In genomic region chr12:117093918-117094630, GRCh38 we compare ENCODE assay signal across 24 cellular contexts. TPM values are rescaled to one million over a fixed set of nuclear protein-coding genes. Genes with fewer than 3 reads are reported as not detected.
A peak's percentile ranks its signal among the peaks of the same experiment; 100 is the strongest.
DNase-seq lines count a peak whose midpoint lies in the region; ATAC-seq and TF ChIP-seq lines count a peak whose summit lies in the region.
"Had no signal": no experiment of that assay in that cellular context is flagged by ENCODE, and none has a peak within 500 bp of the region (broad histone marks: within the 10 kb centered on the region; RNA-seq: fewer than 3 reads in every experiment).

No MANE protein-coding gene starts in this region.

- H3K4me3 Mint-ChIP-seq in activated naive CD8-positive, alpha-beta T cell treated with anti-CD3 and anti-CD28 coated beads for 36 hours = peak overlapping the region; percentile 32
- no peak overlapping the region for H3K4me3 Mint-ChIP-seq in activated naive CD8-positive, alpha-beta T cell treated with anti-CD3 and anti-CD28 coated beads, Interleukin-2, amount 50 U/mL, for 24 hours
- no peak overlapping the region for H3K4me3 Mint-ChIP-seq in progenitor cell of endocrine pancreas (ENCODE audit: low read depth)
- no peak overlapping the region for H3K4me3 Mint-ChIP-seq in nephron progenitor cell
- H3K4me3 Mint-ChIP-seq: activated CD4-positive, alpha-beta T cell treated with anti-CD3 and anti-CD28 coated beads, Interleukin-2, amount 10 ng/mL, durations not matched to agents 24 days and 14 days; activated CD8-positive, alpha-beta memory T cell treated with anti-CD3 and anti-CD28 coated beads, Interleukin-2, amount 10 ng/mL, durations not matched to agents 7 days and 5 days; B cell; neural crest cell; stimulated activated naive CD8-positive, alpha-beta T cell treated with anti-CD3 and anti-CD28 coated beads, Interleukin-15, Interleukin-2, amounts not matched to agents 100 ng/mL and 50 ng/mL, for 24 hours had no signal

- H3K27me3 Mint-ChIP-seq in activated naive CD8-positive, alpha-beta T cell treated with anti-CD3 and anti-CD28 coated beads for 36 hours = peaks cover 15% of the 10 kb centered on the region
- peaks cover 17% of the 10 kb centered on the region for H3K27me3 Mint-ChIP-seq in activated naive CD8-positive, alpha-beta T cell treated with anti-CD3 and anti-CD28 coated beads, Interleukin-2, amount 50 U/mL, for 24 hours
- peaks cover 39% of the 10 kb centered on the region for H3K27me3 Mint-ChIP-seq in progenitor cell of endocrine pancreas
- peaks cover 65% of the 10 kb centered on the region for H3K27me3 Mint-ChIP-seq in nephron progenitor cell (ENCODE audit: low read depth, poor library complexity)
- H3K27me3 Mint-ChIP-seq: activated CD8-positive, alpha-beta memory T cell treated with anti-CD3 and anti-CD28 coated beads, Interleukin-2, amount 10 ng/mL, durations not matched to agents 7 days and 5 days had no signal

- peaks cover 10% of the 10 kb centered on the region for H3K36me3 Mint-ChIP-seq in activated naive CD8-positive, alpha-beta T cell treated with anti-CD3 and anti-CD28 coated beads for 36 hours
- peaks cover 8% of the 10 kb centered on the region for H3K36me3 Mint-ChIP-seq in activated naive CD8-positive, alpha-beta T cell treated with anti-CD3 and anti-CD28 coated beads, Interleukin-2, amount 50 U/mL, for 24 hours (ENCODE audit: low read depth)
- H3K36me3 Mint-ChIP-seq in progenitor cell of endocrine pancreas (ENCODE audit: insufficient read depth) = no peaks in the 10 kb centered on the region
- H3K36me3 Mint-ChIP-seq in nephron progenitor cell (ENCODE audit: low read depth) = peaks cover 7% of the 10 kb centered on the region

- ATAC-seq in activated naive CD8-positive, alpha-beta T cell treated with anti-CD3 and anti-CD28 coated beads, Interleukin-2, amount 50 U/mL, for 24 hours = no peak
- peak; percentile 42 for ATAC-seq in left ventricle myocardium superior
- ATAC-seq: activated CD8-positive, alpha-beta memory T cell treated with anti-CD3 and anti-CD28 coated beads, Interleukin-2, amount 10 ng/mL, durations not matched to agents 7 days and 5 days; mucosa of descending colon had no signal

- no peaks in the 10 kb centered on the region for H3K9me3 ChIP-seq in thyroid gland

- H3K4me3 ChIP-seq in thyroid gland (replicated peaks in 1 of 3) = no peak overlapping the region
- H3K4me3 ChIP-seq: hepatocyte, mucosa of descending colon, upper lobe of left lung had no signal

- DNase-seq in activated naive CD8-positive, alpha-beta T cell treated with anti-CD3 and anti-CD28 coated beads for 36 hours = no peak
- no peak for DNase-seq in activated naive CD8-positive, alpha-beta T cell treated with anti-CD3 and anti-CD28 coated beads, Interleukin-2, amount 50 U/mL, for 24 hours
- DNase-seq in NCI-H345 treated with DMSO at 0.1 percent for 48 hours (lab: John Stamatoyannopoulos, UW; ENCODE audit: unreplicated experiment) (peak; percentile 90), left ventricle myocardium superior (no peak), thyroid gland (peak; percentile 68 to 71), HCEC 1CT (no peak), progenitor cell of endocrine pancreas (ENCODE audit: low spot score, unreplicated experiment) (no peak), nephron progenitor cell (no peak)
- DNase-seq: activated CD4-positive, alpha-beta T cell treated with anti-CD3 and anti-CD28 coated beads, Interleukin-2, amount 10 ng/mL, durations not matched to agents 24 days and 14 days; activated CD8-positive, alpha-beta memory T cell treated with anti-CD3 and anti-CD28 coated beads, Interleukin-2, amount 10 ng/mL, durations not matched to agents 7 days and 5 days; activated naive CD4-positive, alpha-beta T cell treated with anti-CD3 and anti-CD28 coated beads, Interleukin-2, amount 50 U/mL, for 16 hours; DND-41; effector CD4-positive, alpha-beta T cell; foreskin fibroblast; mucosa of descending colon; NCI-H1092 treated with DMSO at 0.1 percent for 48 hours; NCI-H446 treated with DMSO at 0.1 percent for 48 hours; stimulated activated CD4-positive, alpha-beta T cell treated with anti-CD3 and anti-CD28 coated beads, Interleukin-4, amount 100 ng/mL, for 4 hours; T-helper 2 cell; upper lobe of left lung had no signal

- TF ChIP-seq CTCF in thyroid gland (IDR thresholded peaks at IDR 0.05) = no peak
- TF ChIP-seq CTCF in progenitor cell of endocrine pancreas (IDR thresholded peaks at IDR 0.05; ENCODE audit: unreplicated experiment) = no peak
- no peak for TF ChIP-seq CTCF in nephron progenitor cell (IDR thresholded peaks at IDR 0.05)

- peaks cover 22 to 42% of the 10 kb centered on the region in 2 donors for H3K4me1 ChIP-seq in thyroid gland

- intact Hi-C loops in left ventricle myocardium superior (cut with micrococcal nuclease) = no loop called here
- intact Hi-C loops in thyroid gland (cut with DNase I) = no loop called here

- TF ChIP-seq POLR2A in thyroid gland (IDR thresholded peaks at IDR 0.05) = no peak

- 27 to 34% methylated on average over 18 of the region's 18 CpGs for WGBS in thyroid gland, 2 donors

- H3K9me3 Mint-ChIP-seq in activated naive CD8-positive, alpha-beta T cell treated with anti-CD3 and anti-CD28 coated beads for 36 hours = peaks cover 9% of the 10 kb centered on the region
- H3K9me3 Mint-ChIP-seq in activated naive CD8-positive, alpha-beta T cell treated with anti-CD3 and anti-CD28 coated beads, Interleukin-2, amount 50 U/mL, for 24 hours = peaks cover 11% of the 10 kb centered on the region
- H3K9me3 Mint-ChIP-seq in progenitor cell of endocrine pancreas (ENCODE audit: low read depth) (peaks cover 7% of the 10 kb centered on the region), nephron progenitor cell (peaks cover 11% of the 10 kb centered on the region)

- H3K27me3 ChIP-seq in thyroid gland = no peaks in the 10 kb centered on the region

- H3K27ac Mint-ChIP-seq in activated naive CD8-positive, alpha-beta T cell treated with anti-CD3 and anti-CD28 coated beads for 36 hours = no peak overlapping the region
- no peak overlapping the region for H3K27ac Mint-ChIP-seq in activated naive CD8-positive, alpha-beta T cell treated with anti-CD3 and anti-CD28 coated beads, Interleukin-2, amount 50 U/mL, for 24 hours
- no peak overlapping the region for H3K27ac Mint-ChIP-seq in progenitor cell of endocrine pancreas
- no peak overlapping the region for H3K27ac Mint-ChIP-seq in nephron progenitor cell
- H3K27ac Mint-ChIP-seq: activated CD4-positive, alpha-beta T cell treated with anti-CD3 and anti-CD28 coated beads, Interleukin-2, amount 10 ng/mL, durations not matched to agents 24 days and 14 days; activated CD8-positive, alpha-beta memory T cell treated with anti-CD3 and anti-CD28 coated beads, Interleukin-2, amount 10 ng/mL, durations not matched to agents 7 days and 5 days; B cell; stimulated activated naive CD8-positive, alpha-beta T cell treated with anti-CD3 and anti-CD28 coated beads, Interleukin-15, Interleukin-2, amounts not matched to agents 100 ng/mL and 50 ng/mL, for 24 hours had no signal

- peaks cover 4% of the 10 kb centered on the region for H3K4me1 Mint-ChIP-seq in activated naive CD8-positive, alpha-beta T cell treated with anti-CD3 and anti-CD28 coated beads for 36 hours
- peaks cover 7% of the 10 kb centered on the region for H3K4me1 Mint-ChIP-seq in activated naive CD8-positive, alpha-beta T cell treated with anti-CD3 and anti-CD28 coated beads, Interleukin-2, amount 50 U/mL, for 24 hours
- H3K4me1 Mint-ChIP-seq in progenitor cell of endocrine pancreas (ENCODE audit: low read depth) (peaks cover 22% of the 10 kb centered on the region), nephron progenitor cell (peaks cover 21% of the 10 kb centered on the region)

- peak overlapping the region; percentile 9 to 52 (median 44) for H3K27ac ChIP-seq in thyroid gland
- H3K27ac ChIP-seq: hepatocyte, upper lobe of left lung had no signal

- H3K36me3 ChIP-seq in thyroid gland = no peaks in the 10 kb centered on the region
- H3K36me3 ChIP-seq: upper lobe of left lung had no signal

RNA-seq across cellular contexts. Expression of gene TESC, which starts 5.1 kb away (rescaled TPM):
- 10 to 100 TPM; 28.6 to 29.7 TPM for total RNA-seq in activated naive CD8-positive, alpha-beta T cell treated with anti-CD3 and anti-CD28 coated beads for 36 hours
- total RNA-seq in left ventricle myocardium superior = 115 TPM
- total RNA-seq in thyroid gland = 10 to 100 TPM; 21.5 to 34.1 (median 26.6) TPM
- 1.6 and 3.7 TPM in 2 replicates for total RNA-seq in progenitor cell of endocrine pancreas

Comparison
In these comparisons a context has a peak if more than half of its experiments do, and no peak if none do; other contexts are left out.
1. DNase-seq: peak in NCI-H345 treated with DMSO at 0.1 percent for 48 hours (single experiment) and thyroid gland (2 of 2); none in activated naive CD8-positive, alpha-beta T cell treated with anti-CD3 and anti-CD28 coated beads for 36 hours (single experiment), activated naive CD8-positive, alpha-beta T cell treated with anti-CD3 and anti-CD28 coated beads, Interleukin-2, amount 50 U/mL, for 24 hours (single experiment), left ventricle myocardium superior (single experiment), HCEC 1CT (single experiment), progenitor cell of endocrine pancreas (single experiment) and nephron progenitor cell (single experiment).